ENCODE assay signal across 5 cellular contexts in the genomic region with DNA sequence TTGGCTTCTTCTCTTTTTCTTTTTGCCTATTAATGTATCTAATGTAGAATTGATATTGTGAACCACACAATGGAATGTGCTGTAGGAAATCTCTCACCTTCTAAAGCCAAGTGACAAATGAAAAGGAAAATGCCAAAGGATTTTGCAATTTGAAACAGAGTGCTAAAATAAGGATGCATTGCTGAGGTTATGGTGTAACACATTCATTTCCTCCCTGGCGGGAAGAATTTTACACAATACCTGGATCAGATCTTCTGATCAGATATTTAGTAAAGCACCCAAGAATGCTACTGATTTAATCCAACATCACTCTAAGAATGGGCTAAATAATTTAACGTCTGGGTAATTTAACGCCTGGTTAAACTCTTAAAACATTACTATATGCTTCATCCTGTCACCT.
A peak's percentile ranks its signal among the peaks of the same experiment; 100 is the strongest.
DNase-seq lines count a peak whose midpoint lies in the region; FAIRE-seq and TF ChIP-seq lines count a peak whose summit lies in the region.
"Not testable (repeated sequence)": the region's sequence is repeated elsewhere in the genome, so short reads cannot be mapped to it uniquely, and the experiment has no call there.

No MANE protein-coding gene starts in this region.

- not testable (repeated sequence) for TF ChIP-seq EP300 in H1 (IDR thresholded peaks at IDR 0.05; ENCODE audit: borderline replicate concordance in 1 of 2, low read depth in 2 of 2, low read length in 2 of 2)

- not testable (repeated sequence) for H2AFZ ChIP-seq in astrocyte (ENCODE audit: low read depth, low read length); H1 (ENCODE audit: low read length)

- TF ChIP-seq POLR2A in H54 (IDR thresholded peaks at IDR 0.05; ENCODE audit: low read depth, low read length); H1 (IDR thresholded peaks at IDR 0.05; ENCODE audit: control extremely low read depth in 1 of 2, low read depth in 2 of 2, low read length in 2 of 2): not testable (repeated sequence)

- H3K23me2 ChIP-seq in H1 (ENCODE audit: low read depth, low read length), result not testable (repeated sequence)

- POLR2A ChIA-PET in H1 (lab: Charles Lee; ENCODE audit: partially characterized antibody), result not testable (repeated sequence)

- not testable (repeated sequence) for H2BK5ac ChIP-seq in H1 (ENCODE audit: low read depth, low read length)

- not testable (repeated sequence) for H3K4me3 ChIP-seq in AG10803 (ENCODE audit: low read length); astrocyte (ENCODE audit: insufficient read depth, low read depth, low read length); H1 (ENCODE audit: extremely low read depth in 1 of 4, insufficient read depth in 2 of 4, low read depth in 3 of 4, low read length in 4 of 4)

- TF ChIP-seq CTCF in AG10803 (conservative IDR thresholded peaks at IDR 0.05; ENCODE audit: low read length); astrocyte (IDR thresholded peaks at IDR 0.05; ENCODE audit: insufficient read depth, low read depth, low read length); H1 (IDR thresholded peaks at IDR 0.05; ENCODE audit: control extremely low read depth in 1 of 3, insufficient read depth in 1 of 3, low read depth in 1 of 3, low read length in 3 of 3): not testable (repeated sequence)

- not testable (repeated sequence) for H2BK15ac ChIP-seq in H1 (ENCODE audit: low read length)

- not testable (repeated sequence) for H4K8ac ChIP-seq in H1 (ENCODE audit: extremely low read depth, insufficient read depth, low read length)

- H3K14ac ChIP-seq in H1 (ENCODE audit: insufficient read length), result not testable (repeated sequence)

- not testable (repeated sequence) for H3K4ac ChIP-seq in H1 (replicated peaks; ENCODE audit: insufficient read length, low read depth, low read length)

- H2BK20ac ChIP-seq in H1 (ENCODE audit: low read length), result not testable (repeated sequence)

- not testable (repeated sequence) for H2BK12ac ChIP-seq in H1 (ENCODE audit: low read depth, low read length)

- H2BK120ac ChIP-seq in H1 (replicated peaks; ENCODE audit: low read depth, low read length), result not testable (repeated sequence)

- not testable (repeated sequence) for H3K4me1 Mint-ChIP-seq in astrocyte (ENCODE audit: low read depth, unreplicated experiment)

- H3K36me3 ChIP-seq in astrocyte (ENCODE audit: insufficient read depth, low read length); H1 (ENCODE audit: control insufficient read depth in 2 of 4, insufficient read depth in 4 of 4, low read length in 3 of 4): not testable (repeated sequence)

- not testable (repeated sequence) for H3K4me1 ChIP-seq in astrocyte (ENCODE audit: insufficient read depth, low read length); H1 (replicated peaks in 1 of 4; ENCODE audit: control insufficient read depth in 3 of 4, insufficient read depth in 4 of 4, low read length in 3 of 4)

- 94% methylated on average over 3 of the region's 3 CpGs; no CpG with 5 or more reads in 1 of the 2 experiments for WGBS in H1 (ENCODE audit: extremely low coverage in 1 of 2, insufficient coverage in 1 of 2, insufficient read length in 1 of 2, insufficient replicate concordance in 2 of 2, low coverage in 1 of 2, low lambda C conversion rate in 2 of 2, missing lambda C conversion rate in 1 of 2), 2 experiments

- not testable (repeated sequence) for H4K91ac ChIP-seq in H1 (replicated peaks; ENCODE audit: insufficient read length, low read length)

- peak; percentile 60 for FAIRE-seq in H54 (lab: Jason Lieb, UNC)
- not testable (repeated sequence) for FAIRE-seq in astrocyte (lab: Jason Lieb, UNC)
- FAIRE-seq in H1 (lab: Jason Lieb, UNC), result peak; percentile 85

- not testable (repeated sequence) for H4K5ac ChIP-seq in H1 (ENCODE audit: insufficient read length, low read depth, low read length)

- H4K20me1 ChIP-seq in astrocyte (ENCODE audit: insufficient read depth, low read length); H1 (replicated peaks in 1 of 2; ENCODE audit: control insufficient read depth in 1 of 2, insufficient read depth in 2 of 2, low read length in 2 of 2): not testable (repeated sequence)

- not testable (repeated sequence) for H3K79me2 ChIP-seq in astrocyte (ENCODE audit: insufficient read depth, low read length); H1 (ENCODE audit: control insufficient read depth in 1 of 2, insufficient read depth in 2 of 2, low read length in 2 of 2)

- H3K27ac ChIP-seq in astrocyte (ENCODE audit: low read depth, low read length); H1 (ENCODE audit: low read depth, low read length): not testable (repeated sequence)

- not testable (repeated sequence) for H3K27ac Mint-ChIP-seq in astrocyte (ENCODE audit: unreplicated experiment)

- not testable (repeated sequence) for H3K79me1 ChIP-seq in H1 (ENCODE audit: low read depth, low read length)

- TF ChIP-seq RAD21 in H1 (IDR thresholded peaks at IDR 0.05 in 1 of 2, conservative IDR thresholded peaks at IDR 0.05 in 1 of 2; ENCODE audit: low read depth in 2 of 2, low read length in 2 of 2), result not testable (repeated sequence)

- H3K9me3 ChIP-seq in astrocyte (ENCODE audit: insufficient read depth, low read depth, low read length); H1 (ENCODE audit: insufficient read depth in 2 of 2, low read depth in 1 of 2, low read length in 1 of 2): not testable (repeated sequence)

- H3K18ac ChIP-seq in H1 (ENCODE audit: extremely low read depth, low read length), result not testable (repeated sequence)

- H3K4me2 ChIP-seq in astrocyte (ENCODE audit: low read length); H1 (ENCODE audit: insufficient read depth in 1 of 2, low read depth in 2 of 2, low read length in 2 of 2): not testable (repeated sequence)

- not testable (repeated sequence) for H3K27me3 Mint-ChIP-seq in astrocyte (ENCODE audit: low read depth, unreplicated experiment)

- H3K9me3 Mint-ChIP-seq in astrocyte (ENCODE audit: unreplicated experiment), result not testable (repeated sequence)

- H3K23ac ChIP-seq in H1 (ENCODE audit: insufficient read length), result not testable (repeated sequence)

- not testable (repeated sequence) for H3K4me3 Mint-ChIP-seq in astrocyte (ENCODE audit: unreplicated experiment)

- H3K56ac ChIP-seq in H1 (replicated peaks; ENCODE audit: insufficient read length, low read depth, low read length), result not testable (repeated sequence)

- CTCF ChIA-PET in H1 (lab: Charles Lee; ENCODE audit: partially characterized antibody), result not testable (repeated sequence)

- DNase-seq in AG10803 (ENCODE audit: low read depth) (peak; percentile 39), astrocyte (ENCODE audit: low read depth) (peak; percentile 11), renal cortical epithelial cell (ENCODE audit: low read depth) (peak; percentile 40)
- not testable (repeated sequence) for DNase-seq in H54 (ENCODE audit: insufficient read length, low spot score); H1 (ENCODE audit: low read depth in 1 of 2, low spot score in 2 of 2)

- H3K9ac ChIP-seq in astrocyte (ENCODE audit: low read length); H1 (replicated peaks in 1 of 4; ENCODE audit: extremely low read depth in 1 of 4, low read depth in 3 of 4, low read length in 3 of 4): not testable (repeated sequence)

- not testable (repeated sequence) for H3K27me3 ChIP-seq in astrocyte (ENCODE audit: insufficient read depth, low read length); H1 (replicated peaks in 1 of 4; ENCODE audit: control insufficient read depth in 3 of 4, extremely low read depth in 1 of 4, insufficient read depth in 3 of 4, low read length in 3 of 4)

- not testable (repeated sequence) for H3K36me3 Mint-ChIP-seq in astrocyte (ENCODE audit: low read depth, unreplicated experiment)

- H2AK5ac ChIP-seq in H1 (ENCODE audit: low read depth, low read length), result not testable (repeated sequence)
